Comparison of ENCODE assay signal across 8 cellular contexts in genomic region chr14:75906680-75907280, GRCh38.
DNase-seq lines count a peak whose midpoint lies in the region; ATAC-seq and TF ChIP-seq lines count a peak whose summit lies in the region.

No MANE protein-coding gene starts in this region.

- no peak for TF ChIP-seq POLR2A in IMR-90 (IDR thresholded peaks at IDR 0.05; ENCODE audit: low read depth, low read length)

- BruUV-seq in IMR-90 (replicated peaks; lab: Mats Ljungman, UMichigan), result no TSS peak

- H2AK9ac ChIP-seq in IMR-90 (replicated peaks; ENCODE audit: low read depth, low read length, poor library complexity), result no peak overlapping the region

- H2AFZ ChIP-seq in IMR-90 (replicated peaks; ENCODE audit: low read length, poor library complexity), result no peak overlapping the region

- H3K4me2 ChIP-seq in IMR-90 (ENCODE audit: low read depth, low read length), result no peak overlapping the region

- no peaks in the 10 kb centered on the region for H3K79me1 ChIP-seq in IMR-90 (ENCODE audit: low read depth in 1 of 2, low read length in 2 of 2)

- in situ Hi-C loops in IMR-90 (cut with MboI; ENCODE audit: low sequenced_read_pairs), result no loop called here

- dilution Hi-C loops in IMR-90 (cut with HindIII; ENCODE audit: low sequenced_read_pairs, unreplicated experiment), result no loop called here

- H3K4me3 ChIP-seq in IMR-90 (ENCODE audit: insufficient read depth, low read depth, low read length), result no peak overlapping the region

- no peaks in the 10 kb centered on the region for H3K27me3 ChIP-seq in IMR-90 (ENCODE audit: control insufficient read depth, insufficient read depth, low read length)

- no peak overlapping the region for H2BK120ac ChIP-seq in IMR-90 (ENCODE audit: low read depth, low read length)

- TF ChIP-seq CTCF in IMR-90 (conservative IDR thresholded peaks at IDR 0.05; ENCODE audit: low read depth, low read length), result peak; percentile 80

- H2AK5ac ChIP-seq in IMR-90 (ENCODE audit: low read depth, low read length), result no peak overlapping the region

- H3K36me3 ChIP-seq in IMR-90 (ENCODE audit: control insufficient read depth, insufficient read depth, low read length), result peaks cover 2% of the 10 kb centered on the region; the same call in 1 of the 2 replicates

- no peak overlapping the region for H4K91ac ChIP-seq in IMR-90 (ENCODE audit: insufficient read depth, low read depth, low read length)

- H3K36me3 Mint-ChIP-seq in activated naive CD4-positive, alpha-beta T cell treated with anti-CD3 and anti-CD28 coated beads, Interleukin-2, amount 10 ng/mL, durations not matched to agents 7 days and 5 days, result no peaks in the 10 kb centered on the region

- no peak overlapping the region for H2BK15ac ChIP-seq in IMR-90 (ENCODE audit: low read depth, low read length)

- H3K18ac ChIP-seq in IMR-90 (ENCODE audit: low read depth, low read length), result no peak overlapping the region

- H3K9me3 Mint-ChIP-seq in activated naive CD4-positive, alpha-beta T cell treated with anti-CD3 and anti-CD28 coated beads, Interleukin-2, amount 10 ng/mL, durations not matched to agents 7 days and 5 days, result no peaks in the 10 kb centered on the region

- H3K4me3 Mint-ChIP-seq in activated naive CD4-positive, alpha-beta T cell treated with anti-CD3 and anti-CD28 coated beads, Interleukin-2, amount 10 ng/mL, durations not matched to agents 7 days and 5 days, result no peak overlapping the region

- H3K9me3 ChIP-seq in IMR-90 (ENCODE audit: control insufficient read depth, insufficient read depth, low read length), result no peaks in the 10 kb centered on the region

- H2BK20ac ChIP-seq in IMR-90 (ENCODE audit: low read depth, low read length), result no peak overlapping the region

- no peak overlapping the region for H4K8ac ChIP-seq in IMR-90 (ENCODE audit: low read depth in 2 of 2, low read length in 2 of 2)

- H3K9me1 ChIP-seq in IMR-90 (ENCODE audit: insufficient read depth, low read length), result no peaks in the 10 kb centered on the region

- H3K4ac ChIP-seq in IMR-90 (ENCODE audit: low read depth, low read length), result no peak overlapping the region

- no peak overlapping the region for H3K23ac ChIP-seq in IMR-90 (ENCODE audit: low read depth, low read length)

- intact Hi-C loops in IMR-90 (cut with micrococcal nuclease), result loop anchor here (1.0 to 10.0 kb wide), 4 partner anchors 71 to 478 kb away; no protein-coding TSS in a partner anchor

- no peaks in the 10 kb centered on the region for H3K27me3 Mint-ChIP-seq in activated naive CD4-positive, alpha-beta T cell treated with anti-CD3 and anti-CD28 coated beads, Interleukin-2, amount 10 ng/mL, durations not matched to agents 7 days and 5 days

- TF ChIP-seq RAD21 in IMR-90 (IDR thresholded peaks at IDR 0.05; ENCODE audit: low read length), result peak; percentile 60

- H3K14ac ChIP-seq in IMR-90 (replicated peaks; ENCODE audit: low read depth, low read length), result no peak overlapping the region

- no peak overlapping the region for H3K27ac Mint-ChIP-seq in activated naive CD4-positive, alpha-beta T cell treated with anti-CD3 and anti-CD28 coated beads, Interleukin-2, amount 10 ng/mL, durations not matched to agents 7 days and 5 days

- H3K4me1 ChIP-seq in IMR-90 (ENCODE audit: control insufficient read depth, insufficient read depth, low read length), result peaks cover 2% of the 10 kb centered on the region; the same call in 1 of the 2 replicates

- POLR2A ChIA-PET in IMR-90 (lab: Charles Lee; ENCODE audit: unreplicated experiment), result no interaction called here

- no peaks in the 10 kb centered on the region for H4K20me1 ChIP-seq in IMR-90 (ENCODE audit: insufficient read depth, low read length)

- no peak overlapping the region for H3K56ac ChIP-seq in IMR-90 (ENCODE audit: extremely low read depth, insufficient read depth, low read length)

- no peak overlapping the region for H2BK5ac ChIP-seq in IMR-90 (ENCODE audit: low read depth, low read length, poor library complexity, severe bottlenecking)

- no peak overlapping the region for H3K9ac ChIP-seq in IMR-90 (ENCODE audit: low read depth, low read length)

- H4K5ac ChIP-seq in IMR-90 (ENCODE audit: low read depth, low read length), result no peak overlapping the region

- ATAC-seq in IMR-90 (ENCODE audit: low read depth) (peak; percentile 63; the same call in 1 of the 2 replicates), HG03354 (IDR thresholded peaks at IDR 0.05; ENCODE audit: poor library complexity, severe bottlenecking, unreplicated experiment) (no peak), HG03442 (IDR thresholded peaks at IDR 0.05; ENCODE audit: unreplicated experiment) (no peak)

- WGBS in IMR-90 (ENCODE audit: extremely low coverage in 2 of 2, insufficient read length in 1 of 2), 2 experiments, result no CpG with 5 or more reads among the region's 4 CpGs

- CTCF ChIA-PET in IMR-90 (lab: Yijun Ruan, JAX), result interaction anchor here (0.5 to 1.9 kb wide), 21 partner anchors 9 to 1408 kb away, joined by 3 to 11 read pairs (median 4); partner anchors contain the start of gene IFT43
- CTCF ChIA-PET in activated naive CD4-positive, alpha-beta T cell treated with anti-CD3 and anti-CD28 coated beads, Interleukin-2, amount 10 ng/mL, durations not matched to agents 7 days and 5 days (lab: Charles Lee), result interaction anchor here (0.6 to 5.3 kb wide), 24 partner anchors 8 to 769 kb away, joined by 3 to 88 read pairs (median 4); partner anchors contain the start of genes ERG28, IFT43 and TGFB3

- H3K4me1 Mint-ChIP-seq in activated naive CD4-positive, alpha-beta T cell treated with anti-CD3 and anti-CD28 coated beads, Interleukin-2, amount 10 ng/mL, durations not matched to agents 7 days and 5 days, result no peaks in the 10 kb centered on the region

- H3K27ac ChIP-seq in IMR-90 (ENCODE audit: insufficient read depth, low read length), result no peak overlapping the region

- peak; percentile 11 for DNase-seq in CMK (ENCODE audit: low read depth)
- DNase-seq in IMR-90, result peak; percentile 70
- DNase-seq in SK-N-DZ (ENCODE audit: low spot score), result peak; percentile 33
- DNase-seq in activated naive CD4-positive, alpha-beta T cell treated with anti-CD3 and anti-CD28 coated beads, Interleukin-2, amount 10 ng/mL, durations not matched to agents 7 days and 5 days, result peak; percentile 80
- peak; percentile 53 for DNase-seq in glomerular visceral epithelial cell (ENCODE audit: extremely low spot score)
- peak; percentile 61 for DNase-seq in putamen (ENCODE audit: low spot score)

TF ChIP-seq in IMR-90, 13 proteins besides CTCF, POLR2A, EP300 and RAD21:
- TF ChIP-seq RCOR1 (IDR thresholded peaks at IDR 0.05; ENCODE audit: insufficient replicate concordance, low read length) (no peak), CEBPB (IDR thresholded peaks at IDR 0.05; ENCODE audit: low read depth, low read length) (no peak), FOS (IDR thresholded peaks at IDR 0.05; ENCODE audit: low read depth, low read length) (no peak), MXI1 (IDR thresholded peaks at IDR 0.05; ENCODE audit: borderline replicate concordance, low read depth, low read length) (no peak), SMC3 (IDR thresholded peaks at IDR 0.05; ENCODE audit: low read depth, low read length) (peak; percentile 61), NFE2L2 (IDR thresholded peaks at IDR 0.05; ENCODE audit: low read depth, low read length) (no peak), MAZ (IDR thresholded peaks at IDR 0.05; ENCODE audit: borderline replicate concordance, low read depth, low read length) (no peak)

Comparison
In these comparisons a context has a peak if more than half of its experiments do, and no peak if none do; other contexts are left out.
1. DNase-seq: peak in every context shown above with its lines; median percentile 80 in activated naive CD4-positive, alpha-beta T cell treated with anti-CD3 and anti-CD28 coated beads, Interleukin-2, amount 10 ng/mL, durations not matched to agents 7 days and 5 days; 70 in IMR-90; 61 in putamen; 53 in glomerular visceral epithelial cell; 33 in SK-N-DZ; 11 in CMK.